ENCODE assay signal across 13 cellular contexts in the genomic region with DNA sequence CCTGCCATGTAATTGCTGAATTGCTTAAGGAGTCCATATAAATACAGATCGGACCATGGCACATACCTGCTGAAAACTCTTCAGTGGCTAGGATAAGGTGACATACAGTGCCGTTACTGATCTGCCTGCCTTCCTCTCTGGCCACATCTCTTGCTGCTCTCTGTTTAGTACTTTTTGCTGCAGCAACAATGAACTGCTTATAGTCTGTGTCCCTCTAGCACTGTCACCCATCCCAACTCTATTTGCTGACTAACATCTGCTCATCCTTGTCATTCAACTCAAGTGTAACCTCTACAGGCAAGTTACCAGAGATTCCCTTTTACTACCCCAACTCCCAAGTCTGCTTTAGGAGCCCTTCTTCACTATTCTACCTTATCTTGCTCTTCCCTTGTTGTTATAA.
"Had no signal": no experiment of that assay in that cellular context is flagged by ENCODE, and none has a peak within 500 bp of the region (broad histone marks: within the 10 kb centered on the region; RNA-seq: fewer than 3 reads in every experiment).

No MANE protein-coding gene starts in this region.

- FAIRE-seq: keratinocyte had no signal

- DNase-seq: effector memory CD8-positive, alpha-beta T cell; immature natural killer cell; left ventricle myocardium inferior; lower lobe of right lung; mesendoderm; naive thymus-derived CD4-positive, alpha-beta T cell; posterior cingulate gyrus; sigmoid colon; stimulated activated naive CD4-positive, alpha-beta T cell treated with Interleukin-2 at 50 U/mL for 16 hours; thyroid gland; upper lobe of left lung; uterus had no signal
